10 cellular contexts compared by ENCODE assay signal in the genomic region with DNA sequence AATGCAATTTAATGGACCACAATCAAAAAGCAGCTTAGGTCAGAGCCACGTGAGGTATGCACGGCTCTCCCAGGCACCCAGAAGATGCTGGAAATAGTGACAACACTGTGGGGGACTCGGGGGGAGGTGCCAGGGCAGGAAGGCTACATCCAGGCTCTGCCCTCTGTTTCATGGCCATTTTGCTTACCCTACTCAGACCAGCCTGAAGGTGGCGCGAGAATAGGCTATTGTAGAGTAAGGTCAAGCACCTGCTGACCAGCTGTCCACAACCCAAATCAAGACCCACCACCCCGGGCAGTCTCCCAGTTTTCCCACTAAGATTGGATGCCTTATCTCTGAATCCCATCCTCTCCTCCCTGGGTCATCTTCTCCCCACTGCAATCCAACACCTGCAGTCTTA.
A peak's percentile ranks its signal among the peaks of the same experiment; 100 is the strongest.
DNase-seq lines count a peak whose midpoint lies in the region; ATAC-seq and TF ChIP-seq lines count a peak whose summit lies in the region.
"Had no signal": no experiment of that assay in that cellular context is flagged by ENCODE, and none has a peak within 500 bp of the region (broad histone marks: within the 10 kb centered on the region; RNA-seq: fewer than 3 reads in every experiment).

No MANE protein-coding gene starts in this region.

- H3K4me3 ChIP-seq in AG10803 (ENCODE audit: low read length) (no peak overlapping the region), HCT116 (replicated peaks in 1 of 2; ENCODE audit: low read depth in 1 of 2, low read length in 2 of 2) (no peak overlapping the region), WERI-Rb-1 (ENCODE audit: low read depth, low read length) (no peak overlapping the region)
- H3K4me3 ChIP-seq: stomach had no signal

- no peak overlapping the region for H3K4me3 Mint-ChIP-seq in immature natural killer cell
- H3K4me3 Mint-ChIP-seq: CD4-positive, CD25-positive, alpha-beta regulatory T cell had no signal

- ATAC-seq in HCT116 (peak; percentile 97), sciatic nerve (no peak)

- POLR2A ChIA-PET in HCT116 (lab: Charles Lee) = no interaction called here

- intact Hi-C loops in HCT116 (cut with micrococcal nuclease) (no loop called here), sciatic nerve (cut with DNase I) (no loop called here)

- H3K9me3 Mint-ChIP-seq in immature natural killer cell = no peaks in the 10 kb centered on the region

- H3K9ac ChIP-seq in HCT116 (ENCODE audit: low read length) = no peak overlapping the region

- DNase-seq in AG10803 (ENCODE audit: low read depth) = no peak
- DNase-seq in HCT116 (ENCODE audit: low read depth, low spot score) = peak; percentile 22
- peak; percentile 67 for DNase-seq in WERI-Rb-1
- DNase-seq in iPS-NIHi7 (ENCODE audit: extremely low spot score) = peak; percentile 84
- no peak for DNase-seq in activated naive CD4-positive, alpha-beta T cell (lab: John Stamatoyannopoulos, UW)
- DNase-seq in activated T-cell treated with anti-CD3 and anti-CD28 coated beads, Interleukin-2, amount 50 U/mL, for 1 hour = no peak
- no peak for DNase-seq in immature natural killer cell
- DNase-seq in sciatic nerve (ENCODE audit: low spot score) = no peak
- DNase-seq: CD4-positive, CD25-positive, alpha-beta regulatory T cell; stomach had no signal

- H3K9me2 ChIP-seq in HCT116 (ENCODE audit: insufficient read depth) = no peaks in the 10 kb centered on the region

- H3K27me3 ChIP-seq in HCT116 (ENCODE audit: insufficient read depth, low read length) (no peaks in the 10 kb centered on the region), WERI-Rb-1 (ENCODE audit: insufficient read depth, low read depth, severe bottlenecking) (no peaks in the 10 kb centered on the region)
- H3K27me3 ChIP-seq: stomach had no signal

- H2AFZ ChIP-seq in HCT116 (ENCODE audit: low read depth, low read length, poor library complexity, severe bottlenecking) = no peak overlapping the region

- H3K36me3 Mint-ChIP-seq in immature natural killer cell = peaks cover 0 to 21% (median 12%) of the 10 kb centered on the region in 3 donors
- H3K36me3 Mint-ChIP-seq: CD4-positive, CD25-positive, alpha-beta regulatory T cell had no signal

- H3K27ac ChIP-seq in HCT116 (ENCODE audit: low read depth, low read length) (no peak overlapping the region), WERI-Rb-1 (peak overlapping the region; percentile 41; the same call in 1 of the 2 replicates)
- H3K27ac ChIP-seq: stomach had no signal

- no peaks in the 10 kb centered on the region for H4K20me1 ChIP-seq in HCT116 (ENCODE audit: insufficient read depth)

- no peaks in the 10 kb centered on the region for H3K79me2 ChIP-seq in HCT116 (ENCODE audit: insufficient read depth, low read length)

- no peak overlapping the region for H3K4me2 ChIP-seq in HCT116 (ENCODE audit: low read length)

- peaks cover 8 to 11% of the 10 kb centered on the region in 2 donors for H3K4me1 Mint-ChIP-seq in immature natural killer cell
- H3K4me1 Mint-ChIP-seq: CD4-positive, CD25-positive, alpha-beta regulatory T cell had no signal

- H3K9me3 ChIP-seq in HCT116 (ENCODE audit: control insufficient read depth in 1 of 2, insufficient read depth in 1 of 2, low read depth in 1 of 2, low read length in 2 of 2) = no peaks in the 10 kb centered on the region
- H3K9me3 ChIP-seq in WERI-Rb-1 (ENCODE audit: severe bottlenecking) = peaks cover 7% of the 10 kb centered on the region
- H3K9me3 ChIP-seq: stomach had no signal

- TF ChIP-seq RAD21 in HCT116 (IDR thresholded peaks at IDR 0.05; ENCODE audit: low read depth) = peak; percentile 42

- H3K36me3 ChIP-seq in HCT116 (ENCODE audit: control insufficient read depth in 1 of 2, insufficient read depth in 2 of 2, low read length in 2 of 2) (no peaks in the 10 kb centered on the region), WERI-Rb-1 (no peaks in the 10 kb centered on the region)
- H3K36me3 ChIP-seq: stomach had no signal

- no peaks in the 10 kb centered on the region for H3K4me1 ChIP-seq in HCT116 (ENCODE audit: control insufficient read depth in 1 of 2, insufficient read depth in 2 of 2, low read length in 2 of 2)

- RAD21 ChIA-PET in HCT116 (lab: Charles Lee; ENCODE audit: low non-redundant PET in 1 of 2, low total read pairs in 2 of 2, uncharacterized antibody in 2 of 2, unreplicated experiment in 2 of 2) = no interaction called here

- TF ChIP-seq CTCF in AG10803 (conservative IDR thresholded peaks at IDR 0.05; ENCODE audit: low read length) (0 out of 2 replicates have a peak, but pooled peaks have one; percentile 3), HCT116 (IDR thresholded peaks at IDR 0.05 in 2 of 3, conservative IDR thresholded peaks at IDR 0.05 in 1 of 3; ENCODE audit: borderline replicate concordance in 1 of 3, insufficient read depth in 1 of 3, low read depth in 2 of 3, low read length in 2 of 3) (peak in 2 of 3 experiments; percentile 61 to 71; a peak in 4 of 6 replicates), WERI-Rb-1 (IDR thresholded peaks at IDR 0.05; ENCODE audit: low read depth, low read length) (peak; percentile 68)

- H3K27ac Mint-ChIP-seq in immature natural killer cell = no peak overlapping the region
- H3K27ac Mint-ChIP-seq: CD4-positive, CD25-positive, alpha-beta regulatory T cell had no signal

- TF ChIP-seq POLR2A in HCT116 (IDR thresholded peaks at IDR 0.05; ENCODE audit: borderline replicate concordance, extremely low read depth, insufficient read depth, insufficient read length) = no peak

- BruUV-seq in HCT116 (replicated peaks; lab: Mats Ljungman, UMichigan) = no TSS peak

- H3K27me3 Mint-ChIP-seq in immature natural killer cell (ENCODE audit: low read depth in 3 of 3) = no peaks in the 10 kb centered on the region

- CTCF ChIA-PET in HCT116 (lab: Charles Lee) = interaction anchor here (0.8 kb wide), 1 partner anchor 9 kb away, joined by 5 read pairs; no protein-coding TSS in a partner anchor

TF ChIP-seq in HCT116, 20 proteins besides CTCF, POLR2A, EP300 and RAD21:
- no peak for TF ChIP-seq FOSL1 (IDR thresholded peaks at IDR 0.05; ENCODE audit: low read depth)
- no peak for TF ChIP-seq CEBPB (IDR thresholded peaks at IDR 0.05; ENCODE audit: low read depth)
- TF ChIP-seq ZNF274 (IDR thresholded peaks at IDR 0.05; ENCODE audit: low read depth, low read length) = no peak
- TF ChIP-seq YY1 (IDR thresholded peaks at IDR 0.05; ENCODE audit: extremely low read depth, insufficient replicate concordance, low read depth, low read length) = no peak
- TF ChIP-seq, protein P1, sequence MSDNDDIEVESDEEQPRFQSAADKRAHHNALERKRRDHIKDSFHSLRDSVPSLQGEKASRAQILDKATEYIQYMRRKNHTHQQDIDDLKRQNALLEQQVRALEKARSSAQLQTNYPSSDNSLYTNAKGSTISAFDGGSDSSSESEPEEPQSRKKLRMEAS (IDR thresholded peaks at IDR 0.05) = no peak
- no peak for TF ChIP-seq ZFX (IDR thresholded peaks at IDR 0.05)
- no peak for TF ChIP-seq EZH2phosphoT487 (IDR thresholded peaks at IDR 0.05; ENCODE audit: borderline replicate concordance)
- no peak for TF ChIP-seq JUND (IDR thresholded peaks at IDR 0.05)
- no peak for TF ChIP-seq ELF1 (IDR thresholded peaks at IDR 0.05; ENCODE audit: borderline replicate concordance, low read depth)
- TF ChIP-seq, protein P2, sequence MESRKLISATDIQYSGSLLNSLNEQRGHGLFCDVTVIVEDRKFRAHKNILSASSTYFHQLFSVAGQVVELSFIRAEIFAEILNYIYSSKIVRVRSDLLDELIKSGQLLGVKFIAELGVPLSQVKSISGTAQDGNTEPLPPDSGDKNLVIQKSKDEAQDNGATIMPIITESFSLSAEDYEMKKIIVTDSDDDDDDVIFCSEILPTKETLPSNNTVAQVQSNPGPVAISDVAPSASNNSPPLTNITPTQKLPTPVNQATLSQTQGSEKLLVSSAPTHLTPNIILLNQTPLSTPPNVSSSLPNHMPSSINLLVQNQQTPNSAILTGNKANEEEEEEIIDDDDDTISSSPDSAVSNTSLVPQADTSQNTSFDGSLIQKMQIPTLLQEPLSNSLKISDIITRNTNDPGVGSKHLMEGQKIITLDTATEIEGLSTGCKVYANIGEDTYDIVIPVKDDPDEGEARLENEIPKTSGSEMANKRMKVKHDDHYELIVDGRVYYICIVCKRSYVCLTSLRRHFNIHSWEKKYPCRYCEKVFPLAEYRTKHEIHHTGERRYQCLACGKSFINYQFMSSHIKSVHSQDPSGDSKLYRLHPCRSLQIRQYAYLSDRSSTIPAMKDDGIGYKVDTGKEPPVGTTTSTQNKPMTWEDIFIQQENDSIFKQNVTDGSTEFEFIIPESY (IDR thresholded peaks at IDR 0.05; ENCODE audit: extremely low read depth, insufficient replicate concordance, low read length) = no peak

Comparison
In these comparisons a context has a peak if more than half of its experiments do, and no peak if none do; other contexts are left out.
1. DNase-seq: peak in HCT116 (single experiment), WERI-Rb-1 (single experiment) and iPS-NIHi7 (single experiment); none in AG10803 (single experiment), activated naive CD4-positive, alpha-beta T cell (0 of 4), activated T-cell treated with anti-CD3 and anti-CD28 coated beads, Interleukin-2, amount 50 U/mL, for 1 hour (single experiment), immature natural killer cell (0 of 3) and sciatic nerve (single experiment).
2. CTCF ChIP-seq: peak in every context shown above with its lines; median percentile 68 in WERI-Rb-1; 66 in HCT116; 3 in AG10803.